In the genomic region with DNA sequence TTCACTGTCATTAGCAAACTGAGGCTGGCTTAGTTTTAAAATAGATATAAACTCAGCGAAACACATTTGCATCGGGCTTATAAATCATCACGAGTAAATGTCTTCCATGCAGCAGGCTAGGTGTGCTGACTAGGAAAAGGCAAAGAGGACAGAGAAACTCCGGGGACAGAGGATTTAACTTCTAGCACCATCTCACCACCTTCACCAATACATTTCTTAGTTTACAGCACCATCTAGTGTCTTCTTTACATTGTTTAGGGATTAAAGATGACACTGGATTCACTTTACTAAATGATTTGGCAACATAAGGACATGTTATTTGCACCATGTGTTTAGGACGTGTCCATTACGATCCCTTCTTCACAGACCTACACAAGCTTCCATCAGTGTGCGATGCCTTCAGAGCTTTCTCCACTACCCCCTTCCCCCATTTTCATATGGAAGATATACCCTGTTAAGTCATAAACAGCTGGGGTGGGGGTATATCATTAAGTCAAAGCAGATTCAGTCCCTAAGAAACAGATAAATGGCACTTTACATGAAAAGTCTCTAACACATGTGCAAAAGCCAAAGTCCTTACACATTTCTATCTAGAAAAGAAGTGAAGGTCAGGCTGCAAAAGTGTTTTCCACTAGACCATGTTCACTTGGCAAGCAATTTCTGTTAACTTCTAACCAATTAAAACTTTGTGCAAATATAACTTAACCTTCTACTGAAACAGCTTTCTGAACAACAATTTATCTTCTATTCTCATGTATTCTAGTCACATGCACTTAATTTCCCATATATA, we compare ENCODE assay signal across 8 cellular contexts.
DNase-seq lines count a peak whose midpoint lies in the region; ATAC-seq and TF ChIP-seq lines count a peak whose summit lies in the region.

No MANE protein-coding gene starts in this region.

- no peaks in the 10 kb centered on the region for H3K9me3 Mint-ChIP-seq in endothelial cell (ENCODE audit: unreplicated experiment)

- DNase-seq in Ammon's horn (ENCODE audit: low spot score) = peak; percentile 82
- peak; percentile 18 for DNase-seq in NCI-H774 (lab: John Stamatoyannopoulos, UW)
- peak; percentile 44 for DNase-seq in central memory CD4-positive, alpha-beta T cell
- DNase-seq in lung microvascular endothelial cell (ENCODE audit: low read depth in 2 of 2) = peak; percentile 50 to 72
- DNase-seq in endothelial cell (ENCODE audit: low spot score) = no peak
- DNase-seq in T-helper 9 cell = no peak

- no peak overlapping the region for H3K27ac Mint-ChIP-seq in endothelial cell (ENCODE audit: unreplicated experiment)

- H3K27me3 Mint-ChIP-seq in endothelial cell (ENCODE audit: unreplicated experiment) = peaks cover 6% of the 10 kb centered on the region

- H3K4me1 Mint-ChIP-seq in endothelial cell (ENCODE audit: unreplicated experiment) = peaks cover 29% of the 10 kb centered on the region

- ATAC-seq in GM19035 (IDR thresholded peaks at IDR 0.05; ENCODE audit: unreplicated experiment) (peak; percentile 66), HG03565 (IDR thresholded peaks at IDR 0.05; ENCODE audit: unreplicated experiment) (peak; percentile 62)

- peaks cover 19% of the 10 kb centered on the region for H3K36me3 Mint-ChIP-seq in endothelial cell (ENCODE audit: low read depth, unreplicated experiment)

- no peak for TF ChIP-seq CTCF in endothelial cell (IDR thresholded peaks at IDR 0.05; ENCODE audit: unreplicated experiment)

- H3K4me3 Mint-ChIP-seq in endothelial cell (ENCODE audit: unreplicated experiment) = no peak overlapping the region

Comparison
In these comparisons a context has a peak if more than half of its experiments do, and no peak if none do; other contexts are left out.
1. DNase-seq: peak in Ammon's horn (single experiment), NCI-H774 (single experiment), central memory CD4-positive, alpha-beta T cell (single experiment) and lung microvascular endothelial cell (2 of 2); none in endothelial cell (single experiment) and T-helper 9 cell (single experiment).